ENCODE assay signal across 11 cellular contexts in genomic region chr2:122203523-122203922, GRCh38.
DNase-seq lines count a peak whose midpoint lies in the region; ATAC-seq, FAIRE-seq and TF ChIP-seq lines count a peak whose summit lies in the region.
"Had no signal": no experiment of that assay in that cellular context is flagged by ENCODE, and none has a peak within 500 bp of the region (broad histone marks: within the 10 kb centered on the region; RNA-seq: fewer than 3 reads in every experiment).

No MANE protein-coding gene starts in this region.

- POLR2A ChIA-PET in endothelial cell of umbilical vein (lab: Charles Lee): no interaction called here

- no peak overlapping the region for H3K27ac ChIP-seq in endothelial cell of umbilical vein (ENCODE audit: insufficient read depth, low read depth, low read length)
- H3K27ac ChIP-seq: sigmoid colon had no signal

- H3K27me3 ChIP-seq in endothelial cell of umbilical vein (ENCODE audit: control insufficient read depth in 2 of 2, insufficient read depth in 2 of 2, low read length in 2 of 2): no peaks in the 10 kb centered on the region
- H3K27me3 ChIP-seq: sigmoid colon had no signal

- H4K20me1 ChIP-seq in endothelial cell of umbilical vein (replicated peaks; ENCODE audit: control insufficient read depth, extremely low read depth, insufficient read depth, low read length): no peaks in the 10 kb centered on the region

- no peak overlapping the region for H2AFZ ChIP-seq in endothelial cell of umbilical vein (ENCODE audit: low read depth, low read length)

- ATAC-seq in HG02588 (IDR thresholded peaks at IDR 0.05; ENCODE audit: unreplicated experiment): no peak

- no peaks in the 10 kb centered on the region for H3K36me3 ChIP-seq in endothelial cell of umbilical vein (ENCODE audit: control insufficient read depth in 2 of 2, extremely low read depth in 1 of 2, insufficient read depth in 2 of 2, low read length in 2 of 2)
- H3K36me3 ChIP-seq: sigmoid colon had no signal

- H3K4me2 ChIP-seq in endothelial cell of umbilical vein (ENCODE audit: insufficient read depth, low read length): no peak overlapping the region

- no peaks in the 10 kb centered on the region for H3K9me3 ChIP-seq in endothelial cell of umbilical vein (replicated peaks; ENCODE audit: control insufficient read depth, insufficient read depth, low read length)
- H3K9me3 ChIP-seq: sigmoid colon had no signal

- no peak overlapping the region for H3K9ac ChIP-seq in endothelial cell of umbilical vein (replicated peaks; ENCODE audit: extremely low read depth, insufficient read depth, low read length)

- CTCF ChIA-PET in endothelial cell of umbilical vein (lab: Charles Lee): no interaction called here

- no TSS peak for BruUV-seq in endothelial cell of umbilical vein (replicated peaks; lab: Mats Ljungman, UMichigan)

- peak; percentile 81 for DNase-seq in GM03348 (ENCODE audit: low spot score)
- DNase-seq in NCI-H446 treated with DMSO at 0.1 percent for 48 hours (lab: John Stamatoyannopoulos, UW): peak; percentile 89
- peak; percentile 10 for DNase-seq in endothelial cell of umbilical vein (ENCODE audit: low read depth, low spot score)
- peak; percentile 60 for DNase-seq in non-pigmented ciliary epithelial cell (ENCODE audit: low read depth)
- DNase-seq in HTR-8/SVneo (ENCODE audit: insufficient read length, low spot score): no peak
- no peak for DNase-seq in NCI-H1694 (lab: John Stamatoyannopoulos, UW)
- DNase-seq in stimulated activated CD4-positive, alpha-beta T cell treated with anti-CD3 and anti-CD28 coated beads, Interleukin-1b, Interleukin-23, amount 100 ng/mL, for 48 hours: no peak
- DNase-seq: activated gamma-delta T cell treated with Interleukin-2 at 50 U/mL for 16 hours, sigmoid colon had no signal

- dilution Hi-C loops in endothelial cell of umbilical vein (cut with MboI; ENCODE audit: extremely low pct_ligation_motif_present, low sequenced_read_pairs): no loop called here

- no peak for TF ChIP-seq CTCF in endothelial cell of umbilical vein (IDR thresholded peaks at IDR 0.05; ENCODE audit: extremely low read depth in 1 of 2, insufficient read depth in 1 of 2, low read depth in 1 of 2, low read length in 2 of 2)

- H3K79me2 ChIP-seq in endothelial cell of umbilical vein (ENCODE audit: control insufficient read depth, insufficient read depth, low read length): no peaks in the 10 kb centered on the region

- FAIRE-seq in endothelial cell of umbilical vein (lab: Jason Lieb, UNC): no peak
- FAIRE-seq in HTR-8/SVneo (lab: Jason Lieb, UNC): no peak
- FAIRE-seq: GM19239 had no signal

- no peak for TF ChIP-seq POLR2A in endothelial cell of umbilical vein (IDR thresholded peaks at IDR 0.05; ENCODE audit: low read depth, low read length)

- no peaks in the 10 kb centered on the region for H3K4me1 ChIP-seq in endothelial cell of umbilical vein (ENCODE audit: control insufficient read depth, extremely low read depth, insufficient read depth, low read length)

- H3K4me3 ChIP-seq in endothelial cell of umbilical vein (replicated peaks in 1 of 3; ENCODE audit: insufficient read depth in 1 of 3, low read depth in 1 of 3, low read length in 3 of 3): no peak overlapping the region
- H3K4me3 ChIP-seq: sigmoid colon had no signal

- H3K9me1 ChIP-seq in endothelial cell of umbilical vein (replicated peaks; ENCODE audit: control insufficient read depth, extremely low read depth, insufficient read depth, low read length): no peaks in the 10 kb centered on the region

- intact Hi-C loops in endothelial cell of umbilical vein (cut with micrococcal nuclease): no loop called here

TF ChIP-seq in endothelial cell of umbilical vein, 7 proteins besides CTCF, POLR2A, EP300 and RAD21:
- no peak for TF ChIP-seq FOS (IDR thresholded peaks at IDR 0.05; ENCODE audit: borderline replicate concordance, insufficient read depth, low read length)
- no peak for TF ChIP-seq GATA2 (IDR thresholded peaks at IDR 0.05; ENCODE audit: insufficient read depth, insufficient read length, low read depth, low read length)
- TF ChIP-seq MAX (IDR thresholded peaks at IDR 0.05; ENCODE audit: insufficient read depth, insufficient read length): no peak
- TF ChIP-seq POLR2AphosphoS5 (IDR thresholded peaks at IDR 0.05; ENCODE audit: insufficient read depth, low read depth, low read length): no peak
- no peak for TF ChIP-seq EZH2 (IDR thresholded peaks at IDR 0.05; ENCODE audit: borderline replicate concordance, low read depth, low read length, severe bottlenecking)
- no peak for TF ChIP-seq MYC (IDR thresholded peaks at IDR 0.05; ENCODE audit: low read depth, low read length)
- TF ChIP-seq JUN (IDR thresholded peaks at IDR 0.05; ENCODE audit: borderline replicate concordance, insufficient read depth, insufficient read length, low read depth): no peak

Comparison
In these comparisons a context has a peak if more than half of its experiments do, and no peak if none do; other contexts are left out.
1. DNase-seq: peak in GM03348 (single experiment), NCI-H446 treated with DMSO at 0.1 percent for 48 hours (single experiment), endothelial cell of umbilical vein (single experiment) and non-pigmented ciliary epithelial cell (single experiment); none in HTR-8/SVneo (single experiment), NCI-H1694 (single experiment) and stimulated activated CD4-positive, alpha-beta T cell treated with anti-CD3 and anti-CD28 coated beads, Interleukin-1b, Interleukin-23, amount 100 ng/mL, for 48 hours (single experiment).